Comparison of ENCODE assay signal across 9 cellular contexts in the genomic region with DNA sequence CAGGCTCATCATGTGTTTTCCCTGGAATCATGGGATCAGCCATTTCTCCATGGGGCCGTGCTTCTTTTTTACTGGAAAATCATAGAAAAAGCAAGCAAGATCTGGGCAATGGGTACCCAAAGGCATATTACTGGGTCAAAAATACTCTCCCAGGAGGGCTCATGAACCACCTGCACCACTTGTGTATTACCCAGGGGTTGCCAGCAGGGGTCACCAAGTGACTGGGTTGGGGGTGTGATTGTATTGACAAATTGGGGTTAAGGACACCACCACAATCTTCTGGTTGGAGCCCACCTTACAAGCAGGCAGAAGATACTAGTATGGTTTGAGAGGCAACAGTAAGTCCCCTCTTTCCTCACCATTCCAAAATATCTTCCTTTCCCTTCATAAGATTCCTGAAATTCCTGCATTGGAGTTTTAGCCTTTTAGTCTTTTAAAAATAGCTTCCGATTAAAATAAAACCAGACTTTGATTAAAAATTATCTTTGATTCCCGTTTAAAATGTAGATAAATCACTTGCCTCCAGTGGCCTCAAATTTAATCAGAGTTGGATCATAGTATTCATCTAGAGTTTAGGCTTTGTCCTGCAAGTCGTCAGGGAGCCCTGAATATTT.
DNase-seq lines count a peak whose midpoint lies in the region; ATAC-seq, FAIRE-seq and TF ChIP-seq lines count a peak whose summit lies in the region.
"Had no signal": no experiment of that assay in that cellular context is flagged by ENCODE, and none has a peak within 500 bp of the region (broad histone marks: within the 10 kb centered on the region; RNA-seq: fewer than 3 reads in every experiment).

No MANE protein-coding gene starts in this region.

- no peak for FAIRE-seq in urothelium cell line (lab: Jason Lieb, UNC)

- intact Hi-C loops in CD4-positive, alpha-beta memory T cell (cut with micrococcal nuclease) = no loop called here
- intact Hi-C loops in colonic mucosa (cut with DNase I) = loop anchor here (10.0 kb wide), 1 partner anchor 1198 kb away; no protein-coding TSS in a partner anchor

- no peaks in the 10 kb centered on the region for H3K36me3 ChIP-seq in CD4-positive, alpha-beta memory T cell (ENCODE audit: insufficient read depth, low read length)
- H3K36me3 ChIP-seq in colonic mucosa = no peaks in the 10 kb centered on the region

- H3K27me3 Mint-ChIP-seq in CD4-positive, alpha-beta memory T cell = peaks cover 6 to 7% of the 10 kb centered on the region in 2 donors

- CTCF ChIA-PET in CD4-positive, alpha-beta memory T cell (lab: Charles Lee; ENCODE audit: partially characterized antibody) = interaction anchor here (1.0 kb wide), 1 partner anchor 1515 kb away, joined by 5 read pairs; no protein-coding TSS in a partner anchor

- H3K9me3 ChIP-seq in CD4-positive, alpha-beta memory T cell (ENCODE audit: control insufficient read depth in 1 of 2, low read length in 2 of 2) = no peaks in the 10 kb centered on the region
- H3K9me3 ChIP-seq in colonic mucosa = no peaks in the 10 kb centered on the region

- ATAC-seq in GM19043 (IDR thresholded peaks at IDR 0.05; ENCODE audit: low read depth, unreplicated experiment) (peak; percentile 78), HG03520 (IDR thresholded peaks at IDR 0.05; ENCODE audit: unreplicated experiment) (peak; percentile 78)

- no peaks in the 10 kb centered on the region for H3K4me1 ChIP-seq in CD4-positive, alpha-beta memory T cell (ENCODE audit: insufficient read depth, low read length)
- no peaks in the 10 kb centered on the region for H3K4me1 ChIP-seq in colonic mucosa

- H3K4me3 ChIP-seq in CD4-positive, alpha-beta memory T cell (ENCODE audit: low read length in 2 of 2) = no peak overlapping the region
- no peak overlapping the region for H3K4me3 ChIP-seq in colonic mucosa

- POLR2A ChIA-PET in CD4-positive, alpha-beta memory T cell (lab: Charles Lee; ENCODE audit: partially characterized antibody) = no interaction called here

- H3K27ac Mint-ChIP-seq in CD4-positive, alpha-beta memory T cell = no peak overlapping the region
- H3K27ac Mint-ChIP-seq: T-helper 1 cell treated with Interleukin-12 subunit alpha and Interleukin-12 subunit beta and Interleukin-4 antibody, amounts not matched to agents 30 μg/mL and 1 μg/mL, for 36 hours had no signal

- no peaks in the 10 kb centered on the region for H3K27me3 ChIP-seq in CD4-positive, alpha-beta memory T cell (ENCODE audit: insufficient read depth, low read length)
- H3K27me3 ChIP-seq in colonic mucosa = no peaks in the 10 kb centered on the region

- no peak overlapping the region for H3K4me3 Mint-ChIP-seq in CD4-positive, alpha-beta memory T cell
- H3K4me3 Mint-ChIP-seq: T-helper 1 cell treated with Interleukin-12 subunit alpha and Interleukin-12 subunit beta and Interleukin-4 antibody, amounts not matched to agents 30 μg/mL and 1 μg/mL, for 36 hours had no signal

- H3K4me1 Mint-ChIP-seq in CD4-positive, alpha-beta memory T cell = no peaks in the 10 kb centered on the region

- peak in 4 of 5 donors; percentile 4 to 23 (median 8) for DNase-seq in CD4-positive, alpha-beta memory T cell
- DNase-seq in colonic mucosa (peak; percentile 66), myocyte (ENCODE audit: low read depth) (peak; percentile 0), urothelium cell line (ENCODE audit: low spot score) (peak; percentile 58), EL (no peak)

- no peaks in the 10 kb centered on the region for H3K36me3 Mint-ChIP-seq in CD4-positive, alpha-beta memory T cell

- no peak overlapping the region for H3K27ac ChIP-seq in CD4-positive, alpha-beta memory T cell (ENCODE audit: low read depth, low read length)
- no peak overlapping the region for H3K27ac ChIP-seq in VCaP
- H3K27ac ChIP-seq in colonic mucosa = no peak overlapping the region

- no peaks in the 10 kb centered on the region for H3K9me3 Mint-ChIP-seq in CD4-positive, alpha-beta memory T cell
- H3K9me3 Mint-ChIP-seq: T-helper 1 cell treated with Interleukin-12 subunit alpha and Interleukin-12 subunit beta and Interleukin-4 antibody, amounts not matched to agents 30 μg/mL and 1 μg/mL, for 36 hours had no signal

- no peak overlapping the region for H3K9ac ChIP-seq in colonic mucosa (ENCODE audit: low read depth in 2 of 2, low read length in 2 of 2)

- TF ChIP-seq CTCF in VCaP (conservative IDR thresholded peaks at IDR 0.05) (peak; percentile 96), colonic mucosa (IDR thresholded peaks at IDR 0.05) (peak; percentile 72)
